ENCODE assay signal across 18 cellular contexts in genomic region chr18:8260319-8260718, GRCh38.
DNase-seq lines count a peak whose midpoint lies in the region; ATAC-seq and TF ChIP-seq lines count a peak whose summit lies in the region.
"Had no signal": no experiment of that assay in that cellular context is flagged by ENCODE, and none has a peak within 500 bp of the region (broad histone marks: within the 10 kb centered on the region; RNA-seq: fewer than 3 reads in every experiment).

No MANE protein-coding gene starts in this region.

- POLR2A ChIA-PET in HEK293 (lab: Yijun Ruan, JAX): no interaction called here

- in situ Hi-C loops in HAP-1 (cut with MboI; ENCODE audit: low sequenced_read_pairs): no loop called here

- H3K4me3 ChIP-seq in HEK293 (ENCODE audit: low read depth, low read length) (no peak overlapping the region), HAP-1 (no peak overlapping the region)
- H3K4me3 ChIP-seq: ascending aorta, gastrocnemius medialis, GM12878, prostate gland, testis had no signal

- ATAC-seq in GM21515 (IDR thresholded peaks at IDR 0.05; ENCODE audit: unreplicated experiment): no peak
- ATAC-seq: gastrocnemius medialis had no signal

- no peak overlapping the region for H3K27ac ChIP-seq in HEK293 (ENCODE audit: extremely low read depth, low read depth, low read length)
- H3K27ac ChIP-seq: ascending aorta, gastrocnemius medialis, prostate gland, testis had no signal

- no peaks in the 10 kb centered on the region for H3K9me3 ChIP-seq in HEK293 (ENCODE audit: control insufficient read depth, insufficient read depth, low read depth, low read length)
- no peaks in the 10 kb centered on the region for H3K9me3 ChIP-seq in HAP-1
- H3K9me3 ChIP-seq: ascending aorta, gastrocnemius medialis, prostate gland, testis had no signal

- CTCF ChIA-PET in HEK293 (lab: Yijun Ruan, JAX): interaction anchor here (0.5 kb wide), 1 partner anchor 12 kb away, joined by 3 read pairs; no protein-coding TSS in a partner anchor

- no peaks in the 10 kb centered on the region for H3K4me1 ChIP-seq in HEK293 (ENCODE audit: control insufficient read depth, insufficient read depth, low read length)
- no peaks in the 10 kb centered on the region for H3K4me1 ChIP-seq in HAP-1
- H3K4me1 ChIP-seq: ascending aorta, gastrocnemius medialis, prostate gland had no signal

- DNase-seq in Ammon's horn (ENCODE audit: low spot score) (peak; percentile 69), amniotic epithelial cell (ENCODE audit: low read depth) (peak; percentile 19), iPS DF 4.7 (ENCODE audit: extremely low read depth, low spot score) (peak; percentile 30), HAP-1 (ENCODE audit: low spot score in 2 of 2) (no peak), ureter (ENCODE audit: low spot score) (no peak)
- no peak for DNase-seq in stimulated activated CD4-positive, alpha-beta T cell treated with anti-CD3 and anti-CD28 coated beads, Interleukin-12 subunit alpha, Interleukin-12 subunit beta, amount 100 ng/mL, for 4 hours
- DNase-seq: activated CD4-positive, alpha-beta T cell treated with anti-CD3 and anti-CD28 coated beads, Interleukin-2, amount 50 U/mL, for 1 hour; activated effector memory CD4-positive, alpha-beta T cell treated with Interleukin-2 at 50 U/mL for 16 hours; DMS79 treated with DMSO at 0.1 percent for 48 hours; gastrocnemius medialis; islet precursor cell; NCI-H2227 treated with DMSO at 0.1 percent for 48 hours; testis had no signal

- TF ChIP-seq CTCF in HEK293 (tag by site-specific recombination; IDR thresholded peaks at IDR 0.05): no peak

- H3K36me3 ChIP-seq in HEK293 (ENCODE audit: control insufficient read depth in 2 of 2, insufficient read depth in 1 of 2, low read length in 2 of 2) (no peaks in the 10 kb centered on the region), HAP-1 (replicated peaks) (no peaks in the 10 kb centered on the region)
- H3K36me3 ChIP-seq: ascending aorta, gastrocnemius medialis, prostate gland had no signal

- no peaks in the 10 kb centered on the region for H3K27me3 ChIP-seq in HAP-1 (ENCODE audit: low read depth)
- H3K27me3 ChIP-seq: ascending aorta, gastrocnemius medialis, testis had no signal

TF ChIP-seq in HEK293, 187 proteins besides CTCF, POLR2A, EP300 and RAD21:
- TF ChIP-seq ZNF362 (tag by site-specific recombination; IDR thresholded peaks at IDR 0.05) (no peak), ZNF629 (tag by site-specific recombination; IDR thresholded peaks at IDR 0.05) (no peak), EGR2 (tag by site-specific recombination; IDR thresholded peaks at IDR 0.05; ENCODE audit: low read depth) (no peak), PRDM10 (tag by site-specific recombination; IDR thresholded peaks at IDR 0.05) (peak; percentile 12; the same call in 1 of the 2 replicates), GLIS1 (tag by site-specific recombination; IDR thresholded peaks at IDR 0.05) (0 out of 2 replicates have a peak, but pooled peaks have one; percentile 5)

Comparison
In these comparisons a context has a peak if more than half of its experiments do, and no peak if none do; other contexts are left out.
1. DNase-seq: peak in Ammon's horn (single experiment), amniotic epithelial cell (single experiment) and iPS DF 4.7 (single experiment); none in HAP-1 (0 of 2), stimulated activated CD4-positive, alpha-beta T cell treated with anti-CD3 and anti-CD28 coated beads, Interleukin-12 subunit alpha, Interleukin-12 subunit beta, amount 100 ng/mL, for 4 hours (single experiment) and ureter (single experiment).